21 cellular contexts compared by ENCODE assay signal in the genomic region with DNA sequence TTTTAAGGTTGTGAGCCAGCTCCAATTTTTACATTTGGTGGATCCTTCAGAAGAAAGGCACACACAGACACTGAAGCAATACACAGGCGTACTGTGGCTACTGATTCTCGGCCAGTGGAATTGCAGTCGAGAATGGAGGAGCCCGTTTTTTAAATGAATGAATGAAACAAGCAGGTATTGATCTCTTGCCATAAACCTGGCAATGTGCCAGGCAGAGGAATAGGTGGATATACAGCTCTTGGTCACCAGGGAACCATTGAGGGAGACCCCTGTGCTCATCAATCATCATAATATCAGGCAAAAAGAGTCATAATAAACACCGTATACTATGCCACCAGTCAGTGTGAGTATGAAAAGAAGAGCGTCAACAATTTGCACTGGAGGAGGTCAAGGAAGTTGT.
"Had no signal": no experiment of that assay in that cellular context is flagged by ENCODE, and none has a peak within 500 bp of the region (broad histone marks: within the 10 kb centered on the region; RNA-seq: fewer than 3 reads in every experiment).

No MANE protein-coding gene starts in this region.

- H3K4me3 ChIP-seq: SJSA1, SK-N-MC had no signal

- H3K36me3 ChIP-seq: SJSA1 had no signal

- FAIRE-seq: RCC 7860 had no signal

- DNase-seq: KBM-7, MV-4-11, NCI-H1092, NCI-H1105 treated with DMSO at 0.1 percent for 48 hours, NCI-H1417 treated with DMSO at 0.1 percent for 48 hours, NCI-H146, NCI-H1694 treated with DMSO at 0.1 percent for 48 hours, NCI-H1930, NCI-H2081, NCI-H2107, NCI-H2227 treated with DMSO at 0.1 percent for 48 hours, NCI-H524, NCI-H526 treated with DMSO at 0.1 percent for 48 hours, NCI-H748 treated with DMSO at 0.1 percent for 48 hours, Right ventricle myocardium superior, RPMI8226, SIG-M5, T-helper 1 cell had no signal

- H3K27ac ChIP-seq: SK-N-MC had no signal

- H3K27me3 ChIP-seq: SJSA1 had no signal
